ENCODE assay signal across 9 cellular contexts in genomic region chr5:151257731-151258715, GRCh38. TPM values are rescaled to one million over a fixed set of nuclear protein-coding genes. Genes with fewer than 3 reads are reported as not detected.
DNase-seq lines count a peak whose midpoint lies in the region; ATAC-seq and TF ChIP-seq lines count a peak whose summit lies in the region.
"Had no signal": no experiment of that assay in that cellular context is flagged by ENCODE, and none has a peak within 500 bp of the region (broad histone marks: within the 10 kb centered on the region; RNA-seq: fewer than 3 reads in every experiment).

No MANE protein-coding gene starts in this region.

- ATAC-seq in GM19395 (IDR thresholded peaks at IDR 0.05; ENCODE audit: unreplicated experiment) (peak; percentile 33), HG03565 (IDR thresholded peaks at IDR 0.05; ENCODE audit: unreplicated experiment) (peak; percentile 23)
- ATAC-seq in activated CD8-positive, alpha-beta T cell treated with anti-CD3 and anti-CD28 coated beads, Interleukin-2, amount 10 ng/mL, durations not matched to agents 7 days and 5 days: no peak

- no peak overlapping the region for H3K27ac Mint-ChIP-seq in chondrocyte (ENCODE audit: unreplicated experiment)
- H3K27ac Mint-ChIP-seq in activated CD8-positive, alpha-beta T cell treated with anti-CD3 and anti-CD28 coated beads, Interleukin-2, amount 10 ng/mL, durations not matched to agents 7 days and 5 days: no peak overlapping the region

- peaks cover 0 to 35% (median 7%) of the 10 kb centered on the region in 3 donors for H3K36me3 ChIP-seq in esophagus squamous epithelium

- peak; percentile 27 for DNase-seq in AG08396 (ENCODE audit: low spot score)
- DNase-seq in esophagus squamous epithelium (lab: John Stamatoyannopoulos, UW): no peak
- no peak for DNase-seq in chondrocyte (ENCODE audit: low spot score)
- no peak for DNase-seq in NCI-H2196 treated with DMSO at 0.1 percent for 48 hours (lab: John Stamatoyannopoulos, UW; ENCODE audit: unreplicated experiment)
- DNase-seq in activated CD8-positive, alpha-beta T cell treated with anti-CD3 and anti-CD28 coated beads, Interleukin-2, amount 10 ng/mL, durations not matched to agents 7 days and 5 days: no peak
- no peak for DNase-seq in T1000 (lab: John Stamatoyannopoulos, UW)
- DNase-seq: CD4-positive, CD25-positive, alpha-beta regulatory T cell had no signal

- no peaks in the 10 kb centered on the region for H3K27me3 Mint-ChIP-seq in chondrocyte (ENCODE audit: low read depth)
- no peaks in the 10 kb centered on the region for H3K27me3 Mint-ChIP-seq in activated CD8-positive, alpha-beta T cell treated with anti-CD3 and anti-CD28 coated beads, Interleukin-2, amount 10 ng/mL, durations not matched to agents 7 days and 5 days (ENCODE audit: low read depth)

- H3K27me3 ChIP-seq in esophagus squamous epithelium: no peaks in the 10 kb centered on the region

- no peaks in the 10 kb centered on the region for H3K9me3 ChIP-seq in esophagus squamous epithelium

- TF ChIP-seq CTCF in esophagus squamous epithelium (IDR thresholded peaks at IDR 0.05) (no peak), chondrocyte (IDR thresholded peaks at IDR 0.05) (no peak)

- no peak overlapping the region for H3K4me3 Mint-ChIP-seq in chondrocyte (ENCODE audit: unreplicated experiment)
- H3K4me3 Mint-ChIP-seq in activated CD8-positive, alpha-beta T cell treated with anti-CD3 and anti-CD28 coated beads, Interleukin-2, amount 10 ng/mL, durations not matched to agents 7 days and 5 days: no peak overlapping the region

- WGBS in esophagus squamous epithelium, 2 donors: 57 to 61% methylated on average over 11 to 12 of the region's 12 CpGs

- peaks cover 39 to 79% (median 47%) of the 10 kb centered on the region in 3 donors for H3K4me1 ChIP-seq in esophagus squamous epithelium

- peak overlapping the region; percentile 67 to 74 (median 72) for H3K27ac ChIP-seq in esophagus squamous epithelium

- intact Hi-C loops in esophagus squamous epithelium (cut with DNase I): no loop called here

- POLR2A ChIA-PET in activated CD8-positive, alpha-beta T cell treated with anti-CD3 and anti-CD28 coated beads, Interleukin-2, amount 10 ng/mL, durations not matched to agents 7 days and 5 days (lab: Charles Lee): no interaction called here

- H3K9me3 Mint-ChIP-seq in chondrocyte (ENCODE audit: low read depth): no peaks in the 10 kb centered on the region
- H3K9me3 Mint-ChIP-seq in activated CD8-positive, alpha-beta T cell treated with anti-CD3 and anti-CD28 coated beads, Interleukin-2, amount 10 ng/mL, durations not matched to agents 7 days and 5 days (ENCODE audit: insufficient read depth): no peaks in the 10 kb centered on the region
- H3K9me3 Mint-ChIP-seq: CD4-positive, CD25-positive, alpha-beta regulatory T cell had no signal

- H3K36me3 Mint-ChIP-seq in chondrocyte (ENCODE audit: low read depth): no peaks in the 10 kb centered on the region
- H3K36me3 Mint-ChIP-seq in activated CD8-positive, alpha-beta T cell treated with anti-CD3 and anti-CD28 coated beads, Interleukin-2, amount 10 ng/mL, durations not matched to agents 7 days and 5 days (ENCODE audit: low read depth): no peaks in the 10 kb centered on the region

- CTCF ChIA-PET in activated CD8-positive, alpha-beta T cell treated with anti-CD3 and anti-CD28 coated beads, Interleukin-2, amount 10 ng/mL, durations not matched to agents 7 days and 5 days (lab: Charles Lee): interaction anchor here (0.7 to 1.0 kb wide), 3 partner anchors 23 to 1876 kb away, joined by 3 to 4 read pairs (median 3); no protein-coding TSS in a partner anchor

- peaks cover 10% of the 10 kb centered on the region for H3K4me1 Mint-ChIP-seq in chondrocyte (ENCODE audit: low read depth)
- H3K4me1 Mint-ChIP-seq in activated CD8-positive, alpha-beta T cell treated with anti-CD3 and anti-CD28 coated beads, Interleukin-2, amount 10 ng/mL, durations not matched to agents 7 days and 5 days (ENCODE audit: low read depth): peaks cover 17% of the 10 kb centered on the region

- H3K4me3 ChIP-seq in esophagus squamous epithelium: no peak overlapping the region

- TF ChIP-seq POLR2A in esophagus squamous epithelium (IDR thresholded peaks at IDR 0.05): peak in 1 of 4 donors; percentile 26

RNA-seq across cellular contexts. Expression of gene GM2A, which starts 5.0 kb away (rescaled TPM):
- total RNA-seq in esophagus squamous epithelium (100 to 1,000 TPM in 2 of 4 donors, 10 to 100 TPM in 2; 62.4 to 132 (median 89.7) TPM), chondrocyte (21.4 to 29.1 TPM (median 21.7 TPM) in 3 replicates)
- total RNA-seq in activated CD8-positive, alpha-beta T cell treated with anti-CD3 and anti-CD28 coated beads, Interleukin-2, amount 10 ng/mL, durations not matched to agents 7 days and 5 days: 10 to 100 TPM; 19.5 to 19.6 TPM

RNA-seq across cellular contexts. Expression of gene CCDC69, which starts 34.1 kb away (rescaled TPM):
- total RNA-seq in esophagus squamous epithelium (10 to 100 TPM; 10.9 to 87.0 (median 37.8) TPM), chondrocyte (1.2 to 1.5 TPM (median 1.3 TPM) in 3 replicates)
- 10 to 100 TPM; 87.6 to 92.7 TPM for total RNA-seq in activated CD8-positive, alpha-beta T cell treated with anti-CD3 and anti-CD28 coated beads, Interleukin-2, amount 10 ng/mL, durations not matched to agents 7 days and 5 days

RNA-seq across cellular contexts. Expression of gene SLC36A3, which starts 45.5 kb away (rescaled TPM):
- total RNA-seq in esophagus squamous epithelium: not detected
- not detected in 3 replicates for total RNA-seq in chondrocyte
- not detected for total RNA-seq in activated CD8-positive, alpha-beta T cell treated with anti-CD3 and anti-CD28 coated beads, Interleukin-2, amount 10 ng/mL, durations not matched to agents 7 days and 5 days
- total RNA-seq: CD4-positive, CD25-positive, alpha-beta regulatory T cell had no signal
